In genomic region chr18:7191736-7192135, GRCh38 we compare ENCODE assay signal across 34 cellular contexts. TPM values are rescaled to one million over a fixed set of nuclear protein-coding genes. Genes with fewer than 3 reads are reported as not detected.
"Had no signal": no experiment of that assay in that cellular context is flagged by ENCODE, and none has a peak within 500 bp of the region (broad histone marks: within the 10 kb centered on the region; RNA-seq: fewer than 3 reads in every experiment).

No MANE protein-coding gene starts in this region.

- H3K4me1 ChIP-seq: colonic mucosa, esophagus squamous epithelium, gastrocnemius medialis, heart right ventricle, left lung, lower lobe of right lung had no signal

- ATAC-seq: effector memory CD8-positive, alpha-beta T cell; esophagus mucosa; gastrocnemius medialis; heart right ventricle; left cardiac atrium; left lung; left ventricle myocardium superior; lower lobe of right lung; mucosa of descending colon had no signal

- FAIRE-seq: endometrium, islet of Langerhans, keratinocyte had no signal

- H3K36me3 ChIP-seq: colonic mucosa, esophagus squamous epithelium, gastrocnemius medialis, heart right ventricle, left lung, lower lobe of right lung had no signal

- H3K27ac ChIP-seq: colonic mucosa, epithelial cell of prostate, esophagus squamous epithelium, gastrocnemius medialis, heart right ventricle, left lung, lower lobe of right lung had no signal

- DNase-seq: colonic mucosa; cortex of kidney; effector CD8-positive, alpha-beta T cell; effector memory CD8-positive, alpha-beta T cell; endodermal cell; erythroblast; esophagus squamous epithelium; foreskin fibroblast; foreskin melanocyte; gastrocnemius medialis; glutamatergic neuron; head of caudate nucleus; heart right ventricle; hippocampal formation; left cardiac atrium; left lung; left ventricle myocardium superior; lower lobe of right lung; mesenchymal stem cell; mucosa of descending colon; naive B cell had no signal

- H3K27me3 ChIP-seq: colonic mucosa, esophagus squamous epithelium, gastrocnemius medialis, left lung had no signal

- H3K9me3 ChIP-seq: colonic mucosa, esophagus squamous epithelium, gastrocnemius medialis, heart right ventricle, left lung, lower lobe of right lung, mucosa of descending colon had no signal

- H3K4me3 ChIP-seq: colonic mucosa, esophagus squamous epithelium, gastrocnemius medialis, heart right ventricle, left lung, lower lobe of right lung, mucosa of descending colon had no signal

RNA-seq across cellular contexts. Expression of gene LRRC30, which starts 39.2 kb away (rescaled TPM):
- total RNA-seq: colonic mucosa, dermis microvascular lymphatic vessel endothelial cell, endodermal cell, esophagus mucosa, esophagus squamous epithelium, glomerular endothelial cell, heart right ventricle, kidney epithelial cell, left cardiac atrium, left lung, left ventricle myocardium superior, lower leg skin, lower lobe of right lung, lung microvascular endothelial cell, mesenteric fat pad, mesothelial cell of epicardium, mucosa of descending colon, myocyte had no signal
- polyA plus RNA-seq: heart right ventricle, keratinocyte had no signal
